Comparison of ENCODE assay signal across 19 cellular contexts in genomic region chr13:109235901-109236300, GRCh38.
"Had no signal": no experiment of that assay in that cellular context is flagged by ENCODE, and none has a peak within 500 bp of the region (broad histone marks: within the 10 kb centered on the region; RNA-seq: fewer than 3 reads in every experiment).

No MANE protein-coding gene starts in this region.

- H3K27me3 ChIP-seq: body of pancreas, left lung, upper lobe of right lung had no signal

- H3K36me3 Mint-ChIP-seq: activated naive CD4-positive, alpha-beta T cell treated with anti-CD3 and anti-CD28 coated beads, Interleukin-2, amount 50 U/mL, for 24 hours; mesothelial cell of epicardium; natural killer cell treated with Interleukin-12 subunit alpha and Interleukin-12 subunit beta and Interleukin-15 and Interleukin-18, amount 100 ng/mL, for 72 hours had no signal

- H3K4me3 Mint-ChIP-seq: activated CD4-positive, alpha-beta T cell treated with anti-CD3 and anti-CD28 coated beads, Interleukin-2, amount 10 ng/mL, durations not matched to agents 24 days and 14 days; activated CD8-positive, alpha-beta T cell treated with anti-CD3 and anti-CD28 coated beads, Interleukin-2, amount 10 ng/mL, durations not matched to agents 7 days and 5 days; activated naive CD4-positive, alpha-beta T cell treated with anti-CD3 and anti-CD28 coated beads, Interleukin-2, amount 50 U/mL, for 24 hours; activated T-helper 1 cell treated with anti-CD3 and anti-CD28 coated beads, Interleukin-12 subunit alpha, Interleukin-12 subunit beta, Interleukin-2, Interleukin-4 antibody, amounts not matched to agents 30 ng/mL and 10 ng/mL and 1 ng/mL, durations not matched to agents 14 hours and 24 hours and 36 hours; mesothelial cell of epicardium; natural killer cell treated with Interleukin-12 subunit alpha and Interleukin-12 subunit beta and Interleukin-15 and Interleukin-18, amount 100 ng/mL, for 72 hours had no signal

- H3K36me3 ChIP-seq: left lung, prostate gland, thoracic aorta, upper lobe of right lung had no signal

- FAIRE-seq: colon had no signal

- H3K9me3 Mint-ChIP-seq: activated CD4-positive, alpha-beta T cell treated with anti-CD3 and anti-CD28 coated beads, Interleukin-2, amount 10 ng/mL, durations not matched to agents 24 days and 14 days; activated naive CD4-positive, alpha-beta T cell treated with anti-CD3 and anti-CD28 coated beads, Interleukin-2, amount 50 U/mL, for 24 hours; activated T-helper 1 cell treated with anti-CD3 and anti-CD28 coated beads, Interleukin-12 subunit alpha, Interleukin-12 subunit beta, Interleukin-2, Interleukin-4 antibody, amounts not matched to agents 30 ng/mL and 10 ng/mL and 1 ng/mL, durations not matched to agents 14 hours and 24 hours and 36 hours; mesothelial cell of epicardium had no signal

- H3K27me3 Mint-ChIP-seq: activated CD4-positive, alpha-beta T cell treated with anti-CD3 and anti-CD28 coated beads, Interleukin-2, amount 10 ng/mL, durations not matched to agents 24 days and 14 days had no signal

- H3K4me1 ChIP-seq: body of pancreas, left lung, prostate gland, upper lobe of right lung had no signal

- H3K27ac Mint-ChIP-seq: activated CD4-positive, alpha-beta T cell treated with anti-CD3 and anti-CD28 coated beads, Interleukin-2, amount 10 ng/mL, durations not matched to agents 24 days and 14 days; activated CD8-positive, alpha-beta T cell treated with anti-CD3 and anti-CD28 coated beads, Interleukin-2, amount 10 ng/mL, durations not matched to agents 7 days and 5 days; activated naive CD4-positive, alpha-beta T cell treated with anti-CD3 and anti-CD28 coated beads, Interleukin-2, amount 50 U/mL, for 24 hours; activated T-helper 1 cell treated with anti-CD3 and anti-CD28 coated beads, Interleukin-12 subunit alpha, Interleukin-12 subunit beta, Interleukin-2, Interleukin-4 antibody, amounts not matched to agents 30 ng/mL and 10 ng/mL and 1 ng/mL, durations not matched to agents 14 hours and 24 hours and 36 hours; mesothelial cell of epicardium; natural killer cell treated with Interleukin-12 subunit alpha and Interleukin-12 subunit beta and Interleukin-15 and Interleukin-18, amount 100 ng/mL, for 72 hours had no signal

- H3K4me3 ChIP-seq: body of pancreas, left lung, lung, prostate gland, thoracic aorta, upper lobe of right lung had no signal

- H3K27ac ChIP-seq: body of pancreas, left lung, prostate gland, thoracic aorta, upper lobe of right lung had no signal

- H3K4me1 Mint-ChIP-seq: activated CD4-positive, alpha-beta T cell treated with anti-CD3 and anti-CD28 coated beads, Interleukin-2, amount 10 ng/mL, durations not matched to agents 24 days and 14 days; activated naive CD4-positive, alpha-beta T cell treated with anti-CD3 and anti-CD28 coated beads, Interleukin-2, amount 50 U/mL, for 24 hours had no signal

- H3K9me3 ChIP-seq: body of pancreas, left lung, prostate gland, thoracic aorta, upper lobe of right lung had no signal

- DNase-seq: activated CD4-positive, alpha-beta T cell treated with anti-CD3 and anti-CD28 coated beads, Interleukin-2, amount 10 ng/mL, durations not matched to agents 24 days and 14 days; activated CD8-positive, alpha-beta T cell treated with anti-CD3 and anti-CD28 coated beads, Interleukin-2, amount 10 ng/mL, durations not matched to agents 7 days and 5 days; activated gamma-delta T cell treated with Interleukin-2 at 50 U/mL for 16 hours; anterior cingulate cortex; body of pancreas; central memory CD4-positive, alpha-beta T cell; effector memory CD4-positive, alpha-beta T cell; left lung; stimulated activated CD4-positive, alpha-beta T cell treated with anti-CD3 and anti-CD28 coated beads, Interleukin-4, amount 100 ng/mL, for 1 hour; stimulated activated naive CD4-positive, alpha-beta T cell treated with Interleukin-2 at 50 U/mL for 16 hours; upper lobe of right lung had no signal
